Comparison of ENCODE assay signal across 1 cellular context in genomic region chr2:20635698-20636584, GRCh38.
A peak's percentile ranks its signal among the peaks of the same experiment; 100 is the strongest.
TF ChIP-seq lines count a peak whose summit lies in the region.

No MANE protein-coding gene starts in this region.

TF ChIP-seq in HepG2, 621 proteins besides CTCF, POLR2A, EP300 and RAD21 (continued from another document and continues in another):
- TF ChIP-seq MEIS2 (CRISPR knock-in tag; IDR thresholded peaks at IDR 0.05): no peak
- TF ChIP-seq SMC3 (IDR thresholded peaks at IDR 0.05; ENCODE audit: low read length): peak; percentile 95; the same call in 1 of the 2 replicates
- no peak for TF ChIP-seq SRSF9 (IDR thresholded peaks at IDR 0.05; ENCODE audit: borderline replicate concordance, insufficient read depth, low read depth, low read length, poor library complexity, severe bottlenecking)
- TF ChIP-seq MTF2 (CRISPR knock-in tag; IDR thresholded peaks at IDR 0.05; ENCODE audit: borderline replicate concordance): peak; percentile 84; the same call in 1 of the 2 replicates
- peak; percentile 74 for TF ChIP-seq PPARG (CRISPR knock-in tag; conservative IDR thresholded peaks at IDR 0.05)
- TF ChIP-seq ZNF784 (CRISPR knock-in tag; IDR thresholded peaks at IDR 0.05; ENCODE audit: borderline replicate concordance): peak; percentile 29; the same call in 1 of the 2 replicates
- TF ChIP-seq KAT7 (CRISPR knock-in tag; IDR thresholded peaks at IDR 0.05; ENCODE audit: borderline replicate concordance): peak; percentile 86; the same call in 1 of the 2 replicates
- peak; percentile 44; the same call in 1 of the 2 replicates for TF ChIP-seq ZNF644 (CRISPR knock-in tag; IDR thresholded peaks at IDR 0.05; ENCODE audit: low read depth)
- peak; percentile 66; the same call in 1 of the 2 replicates for TF ChIP-seq MXD3 (CRISPR knock-in tag; IDR thresholded peaks at IDR 0.05)
- no peak for TF ChIP-seq ARNTL (CRISPR knock-in tag; IDR thresholded peaks at IDR 0.05)
- no peak for TF ChIP-seq ISX (CRISPR knock-in tag; conservative IDR thresholded peaks at IDR 0.05)
- TF ChIP-seq TIGD3 (CRISPR knock-in tag; IDR thresholded peaks at IDR 0.05; ENCODE audit: borderline replicate concordance): no peak
- peak; percentile 93 for TF ChIP-seq ZNF580 (CRISPR knock-in tag; IDR thresholded peaks at IDR 0.05; ENCODE audit: borderline replicate concordance, low read depth)
- no peak for TF ChIP-seq NR2F6 (IDR thresholded peaks at IDR 0.05)
- peak; percentile 67; the same call in 1 of the 2 replicates for TF ChIP-seq NR2F6 (CRISPR knock-in tag; IDR thresholded peaks at IDR 0.05)
- TF ChIP-seq ZBTB4 (CRISPR knock-in tag; IDR thresholded peaks at IDR 0.05; ENCODE audit: borderline replicate concordance): peak; percentile 87
- TF ChIP-seq ZNF407 (CRISPR knock-in tag; IDR thresholded peaks at IDR 0.05; ENCODE audit: not compliant biosample characterization): peak; percentile 79
- TF ChIP-seq NFRKB (IDR thresholded peaks at IDR 0.05): no peak
- TF ChIP-seq RBM22 (optimal IDR thresholded peaks at IDR 0.05; ENCODE audit: low read length): no peak
- TF ChIP-seq ZZZ3 (CRISPR knock-in tag; IDR thresholded peaks at IDR 0.05; ENCODE audit: borderline replicate concordance): no peak
- no peak for TF ChIP-seq NBN (conservative IDR thresholded peaks at IDR 0.05)
- no peak for TF ChIP-seq EZH2 (conservative IDR thresholded peaks at IDR 0.05; ENCODE audit: low read depth, low read length)
- TF ChIP-seq ZNF703 (CRISPR knock-in tag; IDR thresholded peaks at IDR 0.05; ENCODE audit: borderline replicate concordance): peak; percentile 24; the same call in 1 of the 2 replicates
- TF ChIP-seq ATF4 (CRISPR knock-in tag; IDR thresholded peaks at IDR 0.05): no peak
- TF ChIP-seq REXO4 (CRISPR knock-in tag; IDR thresholded peaks at IDR 0.05; ENCODE audit: borderline replicate concordance): no peak
- TF ChIP-seq ZHX2 (IDR thresholded peaks at IDR 0.05; ENCODE audit: low read depth): no peak
- no peak for TF ChIP-seq ZHX2 (CRISPR knock-in tag; IDR thresholded peaks at IDR 0.05; ENCODE audit: borderline replicate concordance)
- TF ChIP-seq ZNF275 (CRISPR knock-in tag; IDR thresholded peaks at IDR 0.05; ENCODE audit: borderline replicate concordance): no peak
- no peak for TF ChIP-seq ZFP37 (CRISPR knock-in tag; IDR thresholded peaks at IDR 0.05; ENCODE audit: borderline replicate concordance)
- TF ChIP-seq RBFOX2 (IDR thresholded peaks at IDR 0.05; ENCODE audit: low read depth, low read length): peak; percentile 50
- no peak for TF ChIP-seq SNAPC2 (CRISPR knock-in tag; IDR thresholded peaks at IDR 0.05)
- TF ChIP-seq ZFP36 (IDR thresholded peaks at IDR 0.05; ENCODE audit: borderline replicate concordance, low read depth, low read length, partially characterized antibody): peak; percentile 69
